ENCODE assay signal across 7 cellular contexts in the genomic region with DNA sequence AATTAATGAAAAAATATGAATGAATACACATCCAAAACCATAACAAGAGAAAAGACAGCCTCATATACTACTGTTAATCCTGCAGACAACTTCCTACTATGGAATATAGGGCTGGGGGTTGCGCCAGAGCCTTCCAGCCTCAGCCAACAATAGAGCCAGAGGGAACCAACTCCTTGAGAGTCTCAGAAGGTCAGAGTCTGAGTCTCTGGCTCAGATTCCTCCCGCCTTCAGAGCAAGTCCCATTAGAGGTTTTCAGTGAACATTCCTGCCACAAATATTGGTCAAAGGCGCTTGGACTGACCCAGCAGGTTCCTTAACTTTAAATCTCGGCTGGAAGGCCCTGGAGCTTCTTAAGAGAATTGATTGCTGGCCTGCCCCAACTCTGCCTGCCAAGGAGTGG. TPM values are rescaled to one million over a fixed set of nuclear protein-coding genes. Genes with fewer than 3 reads are reported as not detected.
DNase-seq lines count a peak whose midpoint lies in the region; ATAC-seq, FAIRE-seq and TF ChIP-seq lines count a peak whose summit lies in the region.
"Not testable (repeated sequence)": the region's sequence is repeated elsewhere in the genome, so short reads cannot be mapped to it uniquely, and the experiment has no call there.
"Had no signal": no experiment of that assay in that cellular context is flagged by ENCODE, and none has a peak within 500 bp of the region (broad histone marks: within the 10 kb centered on the region; RNA-seq: fewer than 3 reads in every experiment).

No MANE protein-coding gene starts in this region.

- no CpG with 5 or more reads among the region's 4 CpGs for WGBS in K562 (ENCODE audit: insufficient coverage, low coverage, missing lambda C conversion rate)

- intact Hi-C loops in HCT116 (cut with micrococcal nuclease); PC-9 (cut with micrococcal nuclease; ENCODE audit: unreplicated experiment); K562 (cut with micrococcal nuclease); left colon (cut with DNase I, micrococcal nuclease); lower lobe of right lung (cut with DNase I); upper lobe of right lung (cut with DNase I): not testable (repeated sequence)

- not testable (repeated sequence) for H4K20me1 ChIP-seq in HCT116 (ENCODE audit: insufficient read depth); PC-9 (ENCODE audit: insufficient read depth); K562 (replicated peaks; ENCODE audit: control insufficient read depth, insufficient read depth, low read length)

- H3K9ac ChIP-seq in HCT116 (ENCODE audit: low read length); K562 (ENCODE audit: insufficient read depth in 1 of 2, low read depth in 2 of 2, low read length in 2 of 2): not testable (repeated sequence)

- not testable (repeated sequence) for H3K79me2 ChIP-seq in HCT116 (ENCODE audit: insufficient read depth, low read length); PC-9 (ENCODE audit: low read depth); K562 (ENCODE audit: control insufficient read depth, insufficient read depth, low read length)

- H3K4me2 ChIP-seq in HCT116 (ENCODE audit: low read length); PC-9; K562 (ENCODE audit: insufficient read depth, low read length): not testable (repeated sequence)

- not testable (repeated sequence) for H3K36me3 ChIP-seq in HCT116 (ENCODE audit: control insufficient read depth in 1 of 2, insufficient read depth in 2 of 2, low read length in 2 of 2); PC-9 (ENCODE audit: low read depth); K562 (ENCODE audit: control insufficient read depth, insufficient read depth, low read length); lower lobe of right lung; upper lobe of right lung

- not testable (repeated sequence) for H3F3A ChIP-seq in PC-9 (ENCODE audit: insufficient read depth, low read depth)

- CTCF ChIA-PET in HCT116 (lab: Charles Lee); PC-9 (lab: Charles Lee); K562 (lab: Yijun Ruan, JAX; ENCODE audit: low intra/inter-chr PET ratio): not testable (repeated sequence)

- not testable (repeated sequence) for H3K27me3 ChIP-seq in HCT116 (ENCODE audit: insufficient read depth, low read length); PC-9 (ENCODE audit: insufficient read depth, low read depth); K562 (ENCODE audit: control insufficient read depth in 2 of 2, insufficient read depth in 2 of 2, low read length in 2 of 2); lower lobe of right lung (ENCODE audit: low read depth); upper lobe of right lung

- H3K9me3 ChIP-seq in HCT116 (ENCODE audit: control insufficient read depth in 1 of 2, insufficient read depth in 1 of 2, low read depth in 1 of 2, low read length in 2 of 2); PC-9 (ENCODE audit: insufficient read depth, low read depth); K562 (replicated peaks; ENCODE audit: control insufficient read depth, insufficient read depth, low read depth, low read length); lower lobe of right lung; upper lobe of right lung: not testable (repeated sequence)

- not testable (repeated sequence) for TF ChIP-seq CTCF in HCT116 (IDR thresholded peaks at IDR 0.05 in 2 of 3, conservative IDR thresholded peaks at IDR 0.05 in 1 of 3; ENCODE audit: borderline replicate concordance in 1 of 3, insufficient read depth in 1 of 3, low read depth in 2 of 3, low read length in 2 of 3); PC-9 (conservative IDR thresholded peaks at IDR 0.05); K562 (IDR thresholded peaks at IDR 0.05 in 2 of 3, conservative IDR thresholded peaks at IDR 0.05 in 1 of 3; ENCODE audit: insufficient read depth in 2 of 3, low read depth in 1 of 3, low read length in 3 of 3); lower lobe of right lung (IDR thresholded peaks at IDR 0.05); upper lobe of right lung (IDR thresholded peaks at IDR 0.05)

- POLR2A ChIA-PET in HCT116 (lab: Charles Lee); PC-9 (lab: Charles Lee; ENCODE audit: unreplicated experiment); K562 (lab: Yijun Ruan, JAX): not testable (repeated sequence)

- H3K4me3 ChIP-seq in HCT116 (replicated peaks in 1 of 2; ENCODE audit: low read depth in 1 of 2, low read length in 2 of 2); PC-9; K562; lower lobe of right lung; upper lobe of right lung: not testable (repeated sequence)

- not testable (repeated sequence) for TF ChIP-seq EP300 in K562 (IDR thresholded peaks at IDR 0.05; ENCODE audit: low read length)

- not testable (repeated sequence) for H3K9me2 ChIP-seq in HCT116 (ENCODE audit: insufficient read depth); PC-9 (ENCODE audit: insufficient read depth)

- TF ChIP-seq RAD21 in HCT116 (IDR thresholded peaks at IDR 0.05; ENCODE audit: low read depth); K562 (CRISPR knock-in tag; conservative IDR thresholded peaks at IDR 0.05 in 1 of 2, IDR thresholded peaks at IDR 0.05 in 1 of 2): not testable (repeated sequence)

- in situ Hi-C loops in K562 (cut with MboI): not testable (repeated sequence)

- ATAC-seq in HCT116 (0 out of 2 replicates have a peak, but pooled peaks have one; percentile 38), K562 (peak; percentile 20), left colon (peak; percentile 70), lower lobe of right lung (peak; percentile 17 to 53), upper lobe of right lung (peak; percentile 46)

- not testable (repeated sequence) for H3K27ac ChIP-seq in HCT116 (ENCODE audit: low read depth, low read length); K562 (ENCODE audit: extremely low read depth, low read depth, low read length); lower lobe of right lung; upper lobe of right lung
- peak overlapping the region; percentile 67 for H3K27ac ChIP-seq in PC-9

- not testable (repeated sequence) for H3K4me1 ChIP-seq in HCT116 (ENCODE audit: control insufficient read depth in 1 of 2, insufficient read depth in 2 of 2, low read length in 2 of 2); PC-9 (replicated peaks; ENCODE audit: insufficient read depth); K562 (replicated peaks in 1 of 2; ENCODE audit: control insufficient read depth in 2 of 2, insufficient read depth in 2 of 2, low read length in 2 of 2); lower lobe of right lung; upper lobe of right lung

- not testable (repeated sequence) for TF ChIP-seq POLR2A in HCT116 (IDR thresholded peaks at IDR 0.05; ENCODE audit: borderline replicate concordance, extremely low read depth, insufficient read depth, insufficient read length); K562 (conservative IDR thresholded peaks at IDR 0.05)

- FAIRE-seq in K562 (lab: Jason Lieb, UNC): not testable (repeated sequence)

- not testable (repeated sequence) for H2AFZ ChIP-seq in HCT116 (ENCODE audit: low read depth, low read length, poor library complexity, severe bottlenecking); PC-9; K562 (ENCODE audit: low read depth, low read length)

- BruUV-seq in HCT116 (replicated peaks; lab: Mats Ljungman, UMichigan); K562 (replicated peaks; lab: Mats Ljungman, UMichigan): not testable (repeated sequence)
- TSS peak; percentile 89 for BruUV-seq in PC-9 (replicated peaks; lab: Mats Ljungman, UMichigan)

- H3K9me1 ChIP-seq in K562 (ENCODE audit: control insufficient read depth, insufficient read depth, low read length): not testable (repeated sequence)

- DNase-seq in HCT116 (ENCODE audit: low read depth, low spot score); PC-9; K562 (ENCODE audit: extremely low read depth in 1 of 4, low spot score in 3 of 4); left colon; lower lobe of right lung; upper lobe of right lung: not testable (repeated sequence)

- RAD21 ChIA-PET in HCT116 (lab: Charles Lee; ENCODE audit: low non-redundant PET in 1 of 2, low total read pairs in 2 of 2, uncharacterized antibody in 2 of 2, unreplicated experiment in 2 of 2): not testable (repeated sequence)

RNA-seq across cellular contexts. Expression of a gene that starts 11.7 kb away (rescaled TPM):
- total RNA-seq in HCT116 (2021; ENCODE audit: unreplicated experiment) (1.3 TPM), PC-9 (2021) (2.5 and 3.0 TPM in 2 replicates), K562 (2014; rRNA removed) (2.9 and 3.1 TPM in 2 replicates), K562 (2014; rRNA removed; fragmentation: Illumina TruSeq; extraction: Trizol) (2.6 and 3.0 TPM in 2 replicates), K562 (2015; rRNA removed; fragmentation: Illumina TruSeq; extraction: Trizol) (3.0 and 3.2 TPM in 2 replicates), K562 (2021) (4.1 and 4.9 TPM in 2 replicates), left colon (1 to 10 TPM in 1 of 2 donors, under 1 TPM in 1; 0.89 to 2.1 TPM), lower lobe of right lung (6.2 TPM), upper lobe of right lung (4.4 TPM)
- 1.3 and 1.6 TPM in 2 replicates for polyA plus RNA-seq in HCT116 (2012)
- 17.9 and 18.0 TPM in 2 replicates for total RNA-seq in K562 (2011; cell fraction: chromatin; rRNA removed; ENCODE audit: low replicate concordance)
- 12.1 and 13.7 TPM in 2 replicates for total RNA-seq in K562 (2011; cell fraction: nucleolus; rRNA removed)
- total RNA-seq in K562 (2011; cell fraction: nucleoplasm; rRNA removed): 15.3 and 20.9 TPM in 2 replicates
- polyA plus RNA-seq in K562 (2011; rRNA removed) (7.8 and 10.6 TPM in 2 replicates), K562 (2014; fragmentation: Illumina TruSeq; extraction: Trizol) (3.7 and 4.5 TPM in 2 replicates), K562 (2014; fragmentation: Nextera tagmentation; extraction: Ambion mirVana) (1 to 10 TPM in 1 of 2 experiments, under 1 TPM in 1; 0.79 to 1.0 TPM), K562 (2014; rRNA removed) (2.4 and 2.9 TPM in 2 replicates)
- 7.4 and 8.9 TPM in 2 replicates for polyA plus RNA-seq in K562 (2011; cell fraction: cytosol; rRNA removed)
- polyA plus RNA-seq in K562 (2011; cell fraction: nucleus; rRNA removed): 12.2 and 16.4 TPM in 2 replicates
- polyA plus RNA-seq in K562 (2012): 6.0 and 8.7 TPM in 2 replicates
- 10.3 and 17.4 TPM in 2 replicates for polyA minus RNA-seq in K562 (2011; rRNA and poly(A)+ RNA removed)
- 6.2 and 10.0 TPM in 2 replicates for polyA minus RNA-seq in K562 (2011; cell fraction: cytosol; rRNA and poly(A)+ RNA removed)
- 10.8 and 13.0 TPM in 2 replicates for polyA minus RNA-seq in K562 (2011; cell fraction: nucleus; rRNA and poly(A)+ RNA removed)
- total RNA-seq: Caco-2 had no signal

Comparison
In these comparisons a context has a peak if more than half of its experiments do, and no peak if none do; other contexts are left out.
1. ATAC-seq: peak in every context shown above with its lines; median percentile 70 in left colon; 46 in upper lobe of right lung; 38 in HCT116; 35 in lower lobe of right lung; 20 in K562.